11 cellular contexts compared by ENCODE assay signal in the genomic region with DNA sequence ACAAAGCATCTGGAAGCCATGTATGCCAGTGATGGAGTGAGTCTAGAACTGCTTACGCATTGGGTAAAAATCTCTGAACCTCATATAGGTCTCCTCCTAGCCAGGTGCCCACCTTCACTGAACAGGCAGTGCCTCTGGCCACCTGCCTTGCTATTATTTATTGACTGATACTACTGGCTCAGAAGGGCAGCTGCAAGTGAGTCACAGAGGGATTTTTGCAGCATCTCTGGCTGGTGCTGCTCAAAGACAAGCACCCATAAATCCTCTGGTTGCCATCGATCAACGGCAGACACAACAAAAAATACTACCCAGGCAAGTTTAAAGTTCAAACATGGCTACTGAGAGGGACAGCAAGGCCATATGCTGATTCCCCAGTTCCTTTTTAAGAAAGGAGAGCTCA.
"Had no signal": no experiment of that assay in that cellular context is flagged by ENCODE, and none has a peak within 500 bp of the region (broad histone marks: within the 10 kb centered on the region; RNA-seq: fewer than 3 reads in every experiment).

No MANE protein-coding gene starts in this region.

- DNase-seq: activated B cell treated with CpG ODN at 0.5 μM for 24 hours; activated CD4-positive, alpha-beta T cell treated with anti-CD3 and anti-CD28 coated beads, Interleukin-2, amount 10 ng/mL, durations not matched to agents 24 days and 14 days; activated CD8-positive, alpha-beta memory T cell treated with anti-CD3 and anti-CD28 coated beads for 24 hours; activated naive CD4-positive, alpha-beta T cell treated with anti-CD3 and anti-CD28 coated beads for 36 hours; colonic mucosa; foreskin melanocyte; heart left ventricle; retina; stimulated activated CD4-positive, alpha-beta T cell treated with anti-CD3 and anti-CD28 coated beads, Interleukin-15, amount 100 ng/mL, for 24 hours; stimulated activated CD4-positive, alpha-beta T cell treated with anti-CD3 and anti-CD28 coated beads, Interleukin-4, amount 100 ng/mL, for 24 hours; upper lobe of left lung had no signal

- H3K4me3 ChIP-seq: colonic mucosa, heart left ventricle, upper lobe of left lung had no signal

- H3K27me3 ChIP-seq: colonic mucosa, heart left ventricle, upper lobe of left lung had no signal

- ATAC-seq: heart left ventricle had no signal

- H3K36me3 ChIP-seq: colonic mucosa, heart left ventricle, upper lobe of left lung had no signal
